ENCODE assay signal across 8 cellular contexts in genomic region chr13:19959141-19959830, GRCh38.
A peak's percentile ranks its signal among the peaks of the same experiment; 100 is the strongest.
DNase-seq lines count a peak whose midpoint lies in the region; ATAC-seq and TF ChIP-seq lines count a peak whose summit lies in the region.

No MANE protein-coding gene starts in this region.

- H3K27me3 ChIP-seq in muscle layer of colon (ENCODE audit: control insufficient read depth in 1 of 2, insufficient read depth in 2 of 2, low read length in 2 of 2) = no peaks in the 10 kb centered on the region

- H3K27ac ChIP-seq in muscle layer of colon (ENCODE audit: low read depth, low read length) = peak overlapping the region; percentile 88

- H3K36me3 ChIP-seq in muscle layer of colon (ENCODE audit: insufficient read depth, low read length) = no peaks in the 10 kb centered on the region

- H3K4me3 ChIP-seq in muscle layer of colon (ENCODE audit: low read depth in 1 of 2, low read length in 2 of 2) = peak overlapping the region; percentile 71 to 81

- DNase-seq in DMS79 (lab: John Stamatoyannopoulos, UW) (peak; percentile 7), NCI-H748 treated with DMSO at 0.1 percent for 48 hours (lab: John Stamatoyannopoulos, UW) (peak; percentile 66), activated T-cell treated with anti-CD3 and anti-CD28 coated beads for 4 hours (peak; percentile 42), erythroblast (lab: John Stamatoyannopoulos, UW) (peak; percentile 81 to 86), NCI-H187 treated with DMSO at 0.1 percent for 48 hours (lab: John Stamatoyannopoulos, UW) (no peak)
- DNase-seq in stimulated activated CD8-positive, alpha-beta memory T cell treated with anti-CD3 and anti-CD28 coated beads, Interleukin-7, amount 100 ng/mL, for 1 hour (ENCODE audit: low read depth in 2 of 2) = peak; percentile 36 to 43

- no peaks in the 10 kb centered on the region for H3K9me3 ChIP-seq in muscle layer of colon (ENCODE audit: low read length)

- peak; percentile 15 for ATAC-seq in HG02571 (IDR thresholded peaks at IDR 0.05; ENCODE audit: unreplicated experiment)

- peak overlapping the region; percentile 79 for H3K9ac ChIP-seq in muscle layer of colon (ENCODE audit: low read length)

- peaks cover 24% of the 10 kb centered on the region for H3K4me1 ChIP-seq in muscle layer of colon (ENCODE audit: insufficient read depth, low read length)

- no peak for TF ChIP-seq POLR2A in erythroblast (IDR thresholded peaks at IDR 0.05; ENCODE audit: low read length)
